In the genomic region with DNA sequence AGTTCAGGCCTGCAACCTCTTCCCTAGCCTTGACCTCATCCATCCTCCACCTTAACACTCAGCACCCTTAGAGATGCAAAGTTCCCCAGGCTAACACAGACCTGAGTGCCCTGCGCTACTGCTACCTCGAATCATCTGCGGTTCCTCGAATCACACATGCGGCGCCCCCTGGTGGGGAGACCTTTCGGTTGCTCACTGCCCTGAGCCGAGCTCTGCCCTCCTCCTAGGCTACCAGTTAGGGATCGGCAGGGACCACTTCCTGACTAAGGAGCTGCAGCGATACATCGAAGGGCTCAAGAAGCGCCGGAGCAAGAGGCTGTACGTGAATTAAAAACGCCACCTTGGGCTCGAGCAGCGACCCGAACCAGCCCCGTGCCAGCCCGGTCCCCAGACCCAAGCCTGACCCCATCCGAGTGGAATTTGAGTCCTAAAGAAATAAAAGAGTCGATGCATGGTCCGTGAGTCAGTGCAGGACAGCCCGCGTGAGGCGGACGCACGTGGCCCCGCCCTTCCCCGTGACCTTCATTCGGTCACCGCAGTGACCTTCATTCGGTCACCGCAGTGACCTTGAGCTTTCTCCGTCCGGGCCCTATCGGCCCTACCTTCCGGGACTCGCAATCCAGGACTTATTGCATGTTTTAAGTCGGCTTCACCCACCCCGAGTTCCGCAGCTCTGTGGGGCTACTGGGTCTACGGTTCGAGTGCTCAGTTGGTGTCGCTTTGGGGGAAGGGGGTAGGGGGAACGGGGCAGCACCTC, we compare ENCODE assay signal across 1 cellular context.
TF ChIP-seq lines count a peak whose summit lies in the region.

No MANE protein-coding gene starts in this region.

TF ChIP-seq in HCT116, 20 proteins besides CTCF, POLR2A, EP300 and RAD21 (continued from another document):
- peak; percentile 55 for TF ChIP-seq YY1 (IDR thresholded peaks at IDR 0.05; ENCODE audit: extremely low read depth, insufficient replicate concordance, low read depth, low read length)
